ENCODE assay signal across 1 cellular context in genomic region chr5:95646569-95647330, GRCh38.
TF ChIP-seq lines count a peak whose summit lies in the region.

TSS of gene RFESD (plus strand) at chr5:95646777. CDS start at chr5:95652272, 5,495 bp downstream.

TF ChIP-seq in HepG2, 621 proteins besides CTCF, POLR2A, EP300 and RAD21 (continued from another document):
- peak; percentile 26; the same call in 1 of the 2 replicates for TF ChIP-seq HMGXB3 (CRISPR knock-in tag; IDR thresholded peaks at IDR 0.05; ENCODE audit: borderline replicate concordance)
- TF ChIP-seq ZNF615 (CRISPR knock-in tag; IDR thresholded peaks at IDR 0.05; ENCODE audit: borderline replicate concordance), result 0 out of 2 replicates have a peak, but pooled peaks have one; percentile 37
- TF ChIP-seq MLX (CRISPR knock-in tag; IDR thresholded peaks at IDR 0.05), result peak; percentile 90
- TF ChIP-seq ZBTB20 (CRISPR knock-in tag; IDR thresholded peaks at IDR 0.05; ENCODE audit: borderline replicate concordance, low read depth), result no peak
- TF ChIP-seq ZNF256 (CRISPR knock-in tag; conservative IDR thresholded peaks at IDR 0.05), result no peak
- TF ChIP-seq, protein P1, sequence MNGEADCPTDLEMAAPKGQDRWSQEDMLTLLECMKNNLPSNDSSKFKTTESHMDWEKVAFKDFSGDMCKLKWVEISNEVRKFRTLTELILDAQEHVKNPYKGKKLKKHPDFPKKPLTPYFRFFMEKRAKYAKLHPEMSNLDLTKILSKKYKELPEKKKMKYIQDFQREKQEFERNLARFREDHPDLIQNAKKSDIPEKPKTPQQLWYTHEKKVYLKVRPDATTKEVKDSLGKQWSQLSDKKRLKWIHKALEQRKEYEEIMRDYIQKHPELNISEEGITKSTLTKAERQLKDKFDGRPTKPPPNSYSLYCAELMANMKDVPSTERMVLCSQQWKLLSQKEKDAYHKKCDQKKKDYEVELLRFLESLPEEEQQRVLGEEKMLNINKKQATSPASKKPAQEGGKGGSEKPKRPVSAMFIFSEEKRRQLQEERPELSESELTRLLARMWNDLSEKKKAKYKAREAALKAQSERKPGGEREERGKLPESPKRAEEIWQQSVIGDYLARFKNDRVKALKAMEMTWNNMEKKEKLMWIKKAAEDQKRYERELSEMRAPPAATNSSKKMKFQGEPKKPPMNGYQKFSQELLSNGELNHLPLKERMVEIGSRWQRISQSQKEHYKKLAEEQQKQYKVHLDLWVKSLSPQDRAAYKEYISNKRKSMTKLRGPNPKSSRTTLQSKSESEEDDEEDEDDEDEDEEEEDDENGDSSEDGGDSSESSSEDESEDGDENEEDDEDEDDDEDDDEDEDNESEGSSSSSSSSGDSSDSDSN (CRISPR knock-in tag; IDR thresholded peaks at IDR 0.05), result peak; percentile 76
- no peak; the same call in 1 of the 2 replicates for TF ChIP-seq KLF12 (CRISPR knock-in tag; IDR thresholded peaks at IDR 0.05; ENCODE audit: borderline replicate concordance)
- peak; percentile 79; the same call in 1 of the 2 replicates for TF ChIP-seq IRF2 (CRISPR knock-in tag; IDR thresholded peaks at IDR 0.05)
- peak; percentile 63; the same call in 1 of the 2 replicates for TF ChIP-seq HMG20B (CRISPR knock-in tag; conservative IDR thresholded peaks at IDR 0.05)
- TF ChIP-seq, protein P2, sequence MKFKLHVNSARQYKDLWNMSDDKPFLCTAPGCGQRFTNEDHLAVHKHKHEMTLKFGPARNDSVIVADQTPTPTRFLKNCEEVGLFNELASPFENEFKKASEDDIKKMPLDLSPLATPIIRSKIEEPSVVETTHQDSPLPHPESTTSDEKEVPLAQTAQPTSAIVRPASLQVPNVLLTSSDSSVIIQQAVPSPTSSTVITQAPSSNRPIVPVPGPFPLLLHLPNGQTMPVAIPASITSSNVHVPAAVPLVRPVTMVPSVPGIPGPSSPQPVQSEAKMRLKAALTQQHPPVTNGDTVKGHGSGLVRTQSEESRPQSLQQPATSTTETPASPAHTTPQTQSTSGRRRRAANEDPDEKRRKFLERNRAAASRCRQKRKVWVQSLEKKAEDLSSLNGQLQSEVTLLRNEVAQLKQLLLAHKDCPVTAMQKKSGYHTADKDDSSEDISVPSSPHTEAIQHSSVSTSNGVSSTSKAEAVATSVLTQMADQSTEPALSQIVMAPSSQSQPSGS (CRISPR knock-in tag; IDR thresholded peaks at IDR 0.05), result peak; percentile 83; the same call in 1 of the 2 replicates
- TF ChIP-seq ZNF792 (CRISPR knock-in tag; IDR thresholded peaks at IDR 0.05), result 0 out of 2 replicates have a peak, but pooled peaks have one; percentile 80
- TF ChIP-seq KDM2A (CRISPR knock-in tag; IDR thresholded peaks at IDR 0.05; ENCODE audit: borderline replicate concordance, low read depth), result peak; percentile 91
- peak; percentile 96 for TF ChIP-seq TBX2 (CRISPR knock-in tag; IDR thresholded peaks at IDR 0.05; ENCODE audit: borderline replicate concordance)
- peak; percentile 80 for TF ChIP-seq PATZ1 (CRISPR knock-in tag; IDR thresholded peaks at IDR 0.05)
- peak; percentile 80; the same call in 1 of the 2 replicates for TF ChIP-seq NFKB2 (CRISPR knock-in tag; IDR thresholded peaks at IDR 0.05; ENCODE audit: borderline replicate concordance)
- TF ChIP-seq ZNF431 (CRISPR knock-in tag; IDR thresholded peaks at IDR 0.05; ENCODE audit: borderline replicate concordance, low read depth), result peak; percentile 30
- TF ChIP-seq YY1 (IDR thresholded peaks at IDR 0.05; ENCODE audit: insufficient read depth, insufficient replicate concordance, low read depth, low read length), result peak; percentile 78
- peak; percentile 68; the same call in 1 of the 2 replicates for TF ChIP-seq ZNF607 (CRISPR knock-in tag; IDR thresholded peaks at IDR 0.05; ENCODE audit: borderline replicate concordance)
- TF ChIP-seq ZFP1 (CRISPR knock-in tag; IDR thresholded peaks at IDR 0.05), result peak; percentile 75; the same call in 1 of the 2 replicates
- TF ChIP-seq ZBTB44 (CRISPR knock-in tag; IDR thresholded peaks at IDR 0.05), result peak; percentile 50; the same call in 1 of the 2 replicates
- TF ChIP-seq, protein P3, sequence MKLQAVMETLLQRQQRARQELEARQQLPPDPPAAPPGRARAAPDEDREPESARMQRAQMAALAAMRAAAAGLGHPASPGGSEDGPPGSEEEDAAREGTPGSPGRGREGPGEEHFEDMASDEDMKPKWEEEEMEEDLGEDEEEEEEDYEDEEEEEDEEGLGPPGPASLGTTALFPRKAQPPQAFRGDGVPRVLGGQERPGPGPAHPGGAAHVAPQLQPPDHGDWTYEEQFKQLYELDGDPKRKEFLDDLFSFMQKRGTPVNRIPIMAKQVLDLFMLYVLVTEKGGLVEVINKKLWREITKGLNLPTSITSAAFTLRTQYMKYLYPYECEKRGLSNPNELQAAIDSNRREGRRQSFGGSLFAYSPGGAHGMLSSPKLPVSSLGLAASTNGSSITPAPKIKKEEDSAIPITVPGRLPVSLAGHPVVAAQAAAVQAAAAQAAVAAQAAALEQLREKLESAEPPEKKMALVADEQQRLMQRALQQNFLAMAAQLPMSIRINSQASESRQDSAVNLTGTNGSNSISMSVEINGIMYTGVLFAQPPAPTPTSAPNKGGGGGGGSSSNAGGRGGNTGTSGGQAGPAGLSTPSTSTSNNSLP (IDR thresholded peaks at IDR 0.05; ENCODE audit: low read depth, low read length), result no peak
- TF ChIP-seq, protein P4, sequence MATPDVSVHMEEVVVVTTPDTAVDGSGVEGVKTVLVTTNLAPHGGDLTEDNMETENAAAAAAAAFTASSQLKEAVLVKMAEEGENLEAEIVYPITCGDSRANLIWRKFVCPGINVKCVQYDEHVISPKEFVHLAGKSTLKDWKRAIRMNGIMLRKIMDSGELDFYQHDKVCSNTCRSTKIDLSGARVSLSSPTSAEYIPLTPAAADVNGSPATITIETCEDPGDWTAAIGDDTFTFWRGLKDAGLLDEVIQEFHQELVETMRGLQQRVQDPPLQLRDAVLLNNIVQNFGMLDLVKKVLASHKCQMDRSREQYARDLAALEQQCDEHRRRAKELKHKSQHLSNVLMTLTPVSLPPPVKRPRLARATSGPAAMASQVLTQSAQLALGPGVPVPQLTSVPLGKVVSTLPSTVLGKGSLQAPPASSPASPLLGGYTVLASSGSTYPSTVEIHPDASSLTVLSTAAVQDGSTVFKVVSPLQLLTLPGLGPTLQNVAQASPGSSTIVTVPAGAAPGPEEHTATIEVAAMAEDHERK (CRISPR knock-in tag; IDR thresholded peaks at IDR 0.05; ENCODE audit: low read depth), result 0 out of 2 replicates have a peak, but pooled peaks have one; percentile 48
- TF ChIP-seq, protein P5, sequence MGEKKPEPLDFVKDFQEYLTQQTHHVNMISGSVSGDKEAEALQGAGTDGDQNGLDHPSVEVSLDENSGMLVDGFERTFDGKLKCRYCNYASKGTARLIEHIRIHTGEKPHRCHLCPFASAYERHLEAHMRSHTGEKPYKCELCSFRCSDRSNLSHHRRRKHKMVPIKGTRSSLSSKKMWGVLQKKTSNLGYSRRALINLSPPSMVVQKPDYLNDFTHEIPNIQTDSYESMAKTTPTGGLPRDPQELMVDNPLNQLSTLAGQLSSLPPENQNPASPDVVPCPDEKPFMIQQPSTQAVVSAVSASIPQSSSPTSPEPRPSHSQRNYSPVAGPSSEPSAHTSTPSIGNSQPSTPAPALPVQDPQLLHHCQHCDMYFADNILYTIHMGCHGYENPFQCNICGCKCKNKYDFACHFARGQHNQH (CRISPR knock-in tag; IDR thresholded peaks at IDR 0.05), result peak; percentile 90
- no peak for TF ChIP-seq ZNF850 (CRISPR knock-in tag; conservative IDR thresholded peaks at IDR 0.05)
- TF ChIP-seq ZNF557 (CRISPR knock-in tag; IDR thresholded peaks at IDR 0.05), result peak; percentile 34; the same call in 1 of the 2 replicates
- TF ChIP-seq MAF1 (CRISPR knock-in tag; IDR thresholded peaks at IDR 0.05; ENCODE audit: borderline replicate concordance), result 0 out of 2 replicates have a peak, but pooled peaks have one; percentile 70
- peak; percentile 88 for TF ChIP-seq HNRNPLL (IDR thresholded peaks at IDR 0.05; ENCODE audit: low read depth, low read length, poor library complexity, severe bottlenecking)
- peak; percentile 48; the same call in 1 of the 2 replicates for TF ChIP-seq CEBPG (CRISPR knock-in tag; IDR thresholded peaks at IDR 0.05)
- peak; percentile 49; the same call in 1 of the 2 replicates for TF ChIP-seq NFYB (CRISPR knock-in tag; IDR thresholded peaks at IDR 0.05)
- TF ChIP-seq EED (CRISPR knock-in tag; IDR thresholded peaks at IDR 0.05), result no peak
- peak; percentile 56; the same call in 1 of the 2 replicates for TF ChIP-seq ZFP36L1 (CRISPR knock-in tag; IDR thresholded peaks at IDR 0.05)
